Comparison of ENCODE assay signal across 9 cellular contexts in the genomic region with DNA sequence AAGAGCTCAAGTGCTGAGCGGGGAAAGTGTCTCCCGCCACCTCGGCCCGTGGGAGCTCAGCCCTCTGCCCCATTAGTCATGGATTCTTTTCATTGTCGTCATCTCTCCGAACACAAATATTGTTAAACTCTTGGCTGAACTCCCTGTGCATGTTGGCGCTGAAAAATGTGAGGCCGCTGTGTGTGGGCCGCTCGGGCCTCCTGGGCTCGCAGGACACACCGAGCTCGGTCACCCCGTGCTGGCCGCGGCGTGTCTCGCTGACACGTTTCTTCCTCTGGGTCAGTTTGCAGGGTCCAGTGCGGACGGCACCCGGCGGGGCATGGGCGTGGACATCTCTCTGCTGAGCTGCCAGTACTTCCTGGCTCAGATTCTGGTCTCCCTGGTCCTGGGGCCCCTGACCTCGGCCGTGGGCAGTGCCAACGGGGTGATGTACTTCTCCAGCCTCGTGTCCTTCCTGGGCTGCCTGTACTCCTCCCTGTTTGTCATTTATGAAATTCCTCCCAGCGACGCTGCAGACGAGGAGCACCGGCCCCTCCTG. TPM values are rescaled to one million over a fixed set of nuclear protein-coding genes. Genes with fewer than 3 reads are reported as not detected.
DNase-seq lines count a peak whose midpoint lies in the region; ATAC-seq and TF ChIP-seq lines count a peak whose summit lies in the region.
"Had no signal": no experiment of that assay in that cellular context is flagged by ENCODE, and none has a peak within 500 bp of the region (broad histone marks: within the 10 kb centered on the region; RNA-seq: fewer than 3 reads in every experiment).

No MANE protein-coding gene starts in this region.

- peaks cover 7% of the 10 kb centered on the region; the same call in 1 of the 2 replicates for H3K36me3 Mint-ChIP-seq in HFFc6 (ENCODE audit: low read depth)
- H3K36me3 Mint-ChIP-seq: memory B cell had no signal

- peaks cover 6% of the 10 kb centered on the region for H3K27me3 Mint-ChIP-seq in HFFc6 (ENCODE audit: insufficient read depth)

- peak overlapping the region; percentile 64 for H3K4me3 Mint-ChIP-seq in HFFc6
- H3K4me3 Mint-ChIP-seq: memory B cell had no signal

- H3K27me3 ChIP-seq in layer of hippocampus (ENCODE audit: control insufficient read depth, insufficient read depth, low read length): no peaks in the 10 kb centered on the region

- peaks cover 30% of the 10 kb centered on the region for H3K4me1 Mint-ChIP-seq in HFFc6 (ENCODE audit: low read depth)
- H3K4me1 Mint-ChIP-seq: memory B cell had no signal

- H3K27ac Mint-ChIP-seq in HFFc6: peak overlapping the region; percentile 92
- H3K27ac Mint-ChIP-seq: memory B cell had no signal

- peak overlapping the region; percentile 57 for H3K27ac ChIP-seq in layer of hippocampus (ENCODE audit: low read depth, low read length)

- TF ChIP-seq CTCF in HFFc6 (IDR thresholded peaks at IDR 0.05) (no peak), GM10266 (IDR thresholded peaks at IDR 0.05; ENCODE audit: control insufficient read depth, insufficient read depth, low read depth, missing control alignments) (no peak)

- no peaks in the 10 kb centered on the region; the same call in 1 of the 2 replicates for H3K9me3 Mint-ChIP-seq in HFFc6
- H3K9me3 Mint-ChIP-seq: memory B cell had no signal

- ATAC-seq in HG02571 (IDR thresholded peaks at IDR 0.05; ENCODE audit: unreplicated experiment): no peak

- in situ Hi-C loops in T47D (cut with HindIII; ENCODE audit: low pct_unique_long_range_greater_than_20kb, low sequenced_read_pairs): no loop called here

- DNase-seq in HFFc6 (peak; percentile 95), T47D (ENCODE audit: low read depth in 1 of 2, low spot score in 1 of 2) (peak; percentile 42 to 70), stromal cell of bone marrow (ENCODE audit: low read depth) (peak; percentile 80), D341Med (ENCODE audit: low spot score) (no peak), GM10266 (ENCODE audit: extremely low spot score) (no peak)
- no peak for DNase-seq in activated effector memory CD4-positive, alpha-beta T cell treated with anti-CD3 and anti-CD28 coated beads, Interleukin-2, amount 50 U/mL, for 16 hours

RNA-seq across cellular contexts. Expression of a gene that starts 25.6 kb away (rescaled TPM):
- 1 to 10 TPM; 1.3 to 2.0 (median 1.6) TPM for total RNA-seq in HFFc6 (2021; fragmentation: NEBNext Ultra II Directional; extraction: Animal tissue kit (Norgen Biotek cat#: 25700))

Comparison
In these comparisons a context has a peak if more than half of its experiments do, and no peak if none do; other contexts are left out.
1. DNase-seq: peak in HFFc6 (single experiment), T47D (2 of 2) and stromal cell of bone marrow (single experiment); none in D341Med (single experiment), GM10266 (single experiment) and activated effector memory CD4-positive, alpha-beta T cell treated with anti-CD3 and anti-CD28 coated beads, Interleukin-2, amount 50 U/mL, for 16 hours (single experiment).